Comparison of ENCODE assay signal across 8 cellular contexts in the genomic region with DNA sequence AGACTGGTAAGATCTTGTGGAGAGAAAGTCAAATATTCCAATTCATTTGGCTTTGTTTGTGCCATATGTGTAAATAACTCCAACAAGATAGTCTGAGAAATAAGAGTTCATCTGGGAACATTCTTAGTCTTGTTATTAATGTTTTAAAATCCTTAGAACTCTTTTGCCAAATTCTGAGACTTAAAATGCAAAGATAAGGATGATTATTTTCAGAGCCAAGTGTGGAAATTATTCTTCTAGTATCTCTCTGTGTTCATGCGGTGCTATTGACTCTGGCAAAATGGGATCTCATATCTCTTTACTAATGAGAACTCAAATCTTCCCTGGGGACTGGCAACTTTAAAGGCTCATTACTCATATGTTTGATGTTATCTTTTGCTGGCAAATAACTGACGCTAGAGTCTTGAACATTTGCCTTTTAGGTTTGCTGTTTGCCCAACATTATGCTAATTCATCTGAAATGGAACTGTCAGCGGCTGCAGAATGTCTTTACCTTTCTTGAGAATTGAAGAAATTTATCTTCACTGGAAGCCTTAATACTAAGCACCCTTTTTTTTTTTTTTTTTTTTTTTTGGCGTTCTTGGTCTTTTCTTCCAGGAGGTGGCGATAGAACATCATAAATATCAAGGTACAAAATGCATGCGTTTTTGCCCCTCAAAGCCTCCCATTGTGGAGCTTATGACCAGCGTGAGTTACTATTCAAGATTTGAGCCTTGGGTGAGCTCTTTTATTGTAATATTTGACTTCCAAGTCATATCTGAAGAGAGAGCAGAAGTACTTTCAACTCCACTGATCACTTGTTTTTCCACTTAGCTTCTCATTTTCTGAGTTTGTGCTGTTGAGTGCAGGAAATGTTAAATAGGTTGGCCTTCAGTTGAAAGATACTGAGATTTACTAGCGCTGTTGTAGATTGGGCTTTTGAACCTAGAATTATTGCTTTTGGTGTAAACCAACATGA.
DNase-seq lines count a peak whose midpoint lies in the region; ATAC-seq, FAIRE-seq and TF ChIP-seq lines count a peak whose summit lies in the region.

No MANE protein-coding gene starts in this region.

- H3K27ac ChIP-seq in keratinocyte (ENCODE audit: control insufficient read depth, insufficient read depth, low read length) (no peak overlapping the region), suprapubic skin (no peak overlapping the region)

- CTCF ChIA-PET in activated CD8-positive, alpha-beta memory T cell treated with anti-CD3 and anti-CD28 coated beads, Interleukin-2, amount 10 ng/mL, durations not matched to agents 7 days and 5 days (lab: Charles Lee): interaction anchor here (0.6 to 2.6 kb wide), 31 partner anchors 8 to 1525 kb away, joined by 3 to 27 read pairs (median 4); partner anchors contain the start of gene DYRK2

- peak; percentile 20 for FAIRE-seq in keratinocyte (lab: Jason Lieb, UNC)

- no peaks in the 10 kb centered on the region for H3K27me3 Mint-ChIP-seq in activated CD8-positive, alpha-beta memory T cell treated with anti-CD3 and anti-CD28 coated beads, Interleukin-2, amount 10 ng/mL, durations not matched to agents 7 days and 5 days

- TF ChIP-seq POLR2A in suprapubic skin (IDR thresholded peaks at IDR 0.05): no peak

- H3K4me3 ChIP-seq in keratinocyte (ENCODE audit: control insufficient read depth in 2 of 3, extremely low read depth in 1 of 3, insufficient read depth in 2 of 3, low read depth in 1 of 3, low read length in 3 of 3) (no peak overlapping the region), suprapubic skin (no peak overlapping the region)

- peaks cover 0 to 1% of the 10 kb centered on the region in 2 experiments for H3K36me3 ChIP-seq in keratinocyte (ENCODE audit: control insufficient read depth in 2 of 2, extremely low read depth in 1 of 2, insufficient read depth in 2 of 2, low read length in 2 of 2)
- H3K36me3 ChIP-seq in suprapubic skin: no peaks in the 10 kb centered on the region

- H3K9me3 Mint-ChIP-seq in activated CD8-positive, alpha-beta memory T cell treated with anti-CD3 and anti-CD28 coated beads, Interleukin-2, amount 10 ng/mL, durations not matched to agents 7 days and 5 days (ENCODE audit: low read depth): no peaks in the 10 kb centered on the region

- H4K20me1 ChIP-seq in keratinocyte (ENCODE audit: control insufficient read depth, extremely low read depth, insufficient read depth, low read length): no peaks in the 10 kb centered on the region

- in situ Hi-C loops in T47D (cut with HindIII; ENCODE audit: low pct_unique_long_range_greater_than_20kb, low sequenced_read_pairs): no loop called here

- no peak overlapping the region for H3K4me3 Mint-ChIP-seq in activated CD8-positive, alpha-beta memory T cell treated with anti-CD3 and anti-CD28 coated beads, Interleukin-2, amount 10 ng/mL, durations not matched to agents 7 days and 5 days

- dilution Hi-C loops in keratinocyte (cut with MboI; ENCODE audit: extremely low pct_ligation_motif_present, low sequenced_read_pairs): no loop called here

- H3K4me1 ChIP-seq in keratinocyte (ENCODE audit: control insufficient read depth, extremely low read depth, insufficient read depth, low read length): no peaks in the 10 kb centered on the region
- peaks cover 36% of the 10 kb centered on the region for H3K4me1 ChIP-seq in suprapubic skin

- no peak overlapping the region for H2AFZ ChIP-seq in keratinocyte (ENCODE audit: control insufficient read depth, low read length)

- H3K9ac ChIP-seq in keratinocyte (ENCODE audit: control insufficient read depth, extremely low read depth, insufficient read depth, low read length): no peak overlapping the region

- no peaks in the 10 kb centered on the region for H3K9me3 ChIP-seq in keratinocyte (ENCODE audit: control insufficient read depth, low read depth, low read length)
- H3K9me3 ChIP-seq in suprapubic skin: no peaks in the 10 kb centered on the region

- H3K9me1 ChIP-seq in keratinocyte (ENCODE audit: control insufficient read depth, extremely low read depth, insufficient read depth, low read length): no peaks in the 10 kb centered on the region

- H3K36me3 Mint-ChIP-seq in activated CD8-positive, alpha-beta memory T cell treated with anti-CD3 and anti-CD28 coated beads, Interleukin-2, amount 10 ng/mL, durations not matched to agents 7 days and 5 days: peaks cover 4% of the 10 kb centered on the region

- TF ChIP-seq EP300 in suprapubic skin (IDR thresholded peaks at IDR 0.05): no peak

- ATAC-seq in activated CD8-positive, alpha-beta memory T cell treated with anti-CD3 and anti-CD28 coated beads, Interleukin-2, amount 10 ng/mL, durations not matched to agents 7 days and 5 days: peak; percentile 57
- peak; percentile 45 for ATAC-seq in HG03378 (IDR thresholded peaks at IDR 0.05; ENCODE audit: unreplicated experiment)
- no peak for ATAC-seq in GM19467 (IDR thresholded peaks at IDR 0.05; ENCODE audit: unreplicated experiment)

- peaks cover 21% of the 10 kb centered on the region for H3K4me1 Mint-ChIP-seq in activated CD8-positive, alpha-beta memory T cell treated with anti-CD3 and anti-CD28 coated beads, Interleukin-2, amount 10 ng/mL, durations not matched to agents 7 days and 5 days

- no peak overlapping the region for H3K4me2 ChIP-seq in keratinocyte (ENCODE audit: control insufficient read depth, extremely low read depth, insufficient read depth, low read depth, low read length)

- no peaks in the 10 kb centered on the region for H3K27me3 ChIP-seq in keratinocyte (ENCODE audit: control insufficient read depth, extremely low read depth, insufficient read depth, low read length)
- no peaks in the 10 kb centered on the region for H3K27me3 ChIP-seq in suprapubic skin

- H3K27ac Mint-ChIP-seq in activated CD8-positive, alpha-beta memory T cell treated with anti-CD3 and anti-CD28 coated beads, Interleukin-2, amount 10 ng/mL, durations not matched to agents 7 days and 5 days: no peak overlapping the region

- no peak for DNase-seq in activated CD8-positive, alpha-beta memory T cell treated with anti-CD3 and anti-CD28 coated beads, Interleukin-2, amount 10 ng/mL, durations not matched to agents 7 days and 5 days
- no peak for DNase-seq in activated CD8-positive, alpha-beta memory T cell treated with anti-CD3 and anti-CD28 coated beads for 24 hours
- DNase-seq in NCI-H748 (lab: John Stamatoyannopoulos, UW; ENCODE audit: unreplicated experiment) (peak; percentile 72), T47D (ENCODE audit: low read depth in 1 of 2, low spot score in 1 of 2) (peak; percentile 18 to 71), keratinocyte (ENCODE audit: low read depth, low spot score) (no peak), suprapubic skin (ENCODE audit: low spot score in 2 of 2) (no peak)

- TF ChIP-seq CTCF in keratinocyte (optimal IDR thresholded peaks at IDR 0.05 in 1 of 3, IDR thresholded peaks at IDR 0.05 in 1 of 3, conservative IDR thresholded peaks at IDR 0.05 in 1 of 3; ENCODE audit: extremely low read depth in 1 of 3, insufficient read depth in 2 of 3, low read length in 3 of 3) (peak; percentile 17 to 47 (median 37)), suprapubic skin (IDR thresholded peaks at IDR 0.05) (peak; percentile 14 to 27)

- H3K79me2 ChIP-seq in keratinocyte (ENCODE audit: control insufficient read depth, insufficient read depth, low read length): no peaks in the 10 kb centered on the region

- WGBS in suprapubic skin: 6% methylated on average over 8 of the region's 8 CpGs

Comparison
In these comparisons a context has a peak if more than half of its experiments do, and no peak if none do; other contexts are left out.
1. DNase-seq: peak in NCI-H748 (single experiment) and T47D (2 of 2); none in activated CD8-positive, alpha-beta memory T cell treated with anti-CD3 and anti-CD28 coated beads, Interleukin-2, amount 10 ng/mL, durations not matched to agents 7 days and 5 days (single experiment), activated CD8-positive, alpha-beta memory T cell treated with anti-CD3 and anti-CD28 coated beads for 24 hours (single experiment), keratinocyte (single experiment) and suprapubic skin (0 of 2).